ENCODE assay signal across 1 cellular context in genomic region chr11:121563003-121563402, GRCh38.
TF ChIP-seq lines count a peak whose summit lies in the region.

No MANE protein-coding gene starts in this region.

TF ChIP-seq in GM12878, 131 proteins besides CTCF, POLR2A, EP300 and RAD21 (continued from another document):
- TF ChIP-seq MEF2A (IDR thresholded peaks at IDR 0.05; ENCODE audit: insufficient read depth, low read depth, low read length), result no peak
- TF ChIP-seq, protein P1, sequence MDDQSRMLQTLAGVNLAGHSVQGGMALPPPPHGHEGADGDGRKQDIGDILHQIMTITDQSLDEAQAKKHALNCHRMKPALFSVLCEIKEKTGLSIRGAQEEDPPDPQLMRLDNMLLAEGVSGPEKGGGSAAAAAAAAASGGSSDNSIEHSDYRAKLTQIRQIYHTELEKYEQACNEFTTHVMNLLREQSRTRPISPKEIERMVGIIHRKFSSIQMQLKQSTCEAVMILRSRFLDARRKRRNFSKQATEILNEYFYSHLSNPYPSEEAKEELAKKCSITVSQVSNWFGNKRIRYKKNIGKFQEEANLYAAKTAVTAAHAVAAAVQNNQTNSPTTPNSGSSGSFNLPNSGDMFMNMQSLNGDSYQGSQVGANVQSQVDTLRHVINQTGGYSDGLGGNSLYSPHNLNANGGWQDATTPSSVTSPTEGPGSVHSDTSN (IDR thresholded peaks at IDR 0.05; ENCODE audit: insufficient replicate concordance, low read depth, low read length), result no peak
- no peak for TF ChIP-seq PAX5 (IDR thresholded peaks at IDR 0.05; ENCODE audit: borderline replicate concordance, low read depth, low read length)
